8 cellular contexts compared by ENCODE assay signal in genomic region chr17:78356163-78356713, GRCh38. TPM values are rescaled to one million over a fixed set of nuclear protein-coding genes. Genes with fewer than 3 reads are reported as not detected.
DNase-seq lines count a peak whose midpoint lies in the region; ATAC-seq and TF ChIP-seq lines count a peak whose summit lies in the region.

No MANE protein-coding gene starts in this region.

- H3K9me3 ChIP-seq in CD4-positive, alpha-beta memory T cell (ENCODE audit: control insufficient read depth in 1 of 2, low read length in 2 of 2), result no peaks in the 10 kb centered on the region
- no peaks in the 10 kb centered on the region for H3K9me3 ChIP-seq in muscle layer of duodenum (ENCODE audit: control insufficient read depth in 1 of 2, low read length in 2 of 2)

- peaks cover 0 to 4% (median 0%) of the 10 kb centered on the region in 8 donors for H3K9me3 Mint-ChIP-seq in CD4-positive, alpha-beta memory T cell
- H3K9me3 Mint-ChIP-seq in stimulated activated naive B cell treated with anti-CD40 and anti-IgM and Interleukin-4, amounts not matched to agents 10 μg/mL and 1 μg/mL and 100 μg/mL, for 72 hours, result no peaks in the 10 kb centered on the region

- CTCF ChIA-PET in CD4-positive, alpha-beta memory T cell (lab: Charles Lee; ENCODE audit: partially characterized antibody), result interaction anchor here (0.5 to 8.5 kb wide), 4 partner anchors 13 to 70 kb away, joined by 3 to 134 read pairs (median 5); no protein-coding TSS in a partner anchor

- peaks cover 33 to 76% (median 55%) of the 10 kb centered on the region in 4 donors for H3K4me1 Mint-ChIP-seq in CD4-positive, alpha-beta memory T cell
- peaks cover 43 to 67% of the 10 kb centered on the region in 2 donors for H3K4me1 Mint-ChIP-seq in stimulated activated naive B cell treated with anti-CD40 and anti-IgM and Interleukin-4, amounts not matched to agents 10 μg/mL and 1 μg/mL and 100 μg/mL, for 72 hours

- peak overlapping the region; percentile 77 to 89 (median 87) for H3K4me3 Mint-ChIP-seq in CD4-positive, alpha-beta memory T cell
- peak overlapping the region; percentile 80 to 88 for H3K4me3 Mint-ChIP-seq in stimulated activated naive B cell treated with anti-CD40 and anti-IgM and Interleukin-4, amounts not matched to agents 10 μg/mL and 1 μg/mL and 100 μg/mL, for 72 hours

- H3K36me3 ChIP-seq in CD4-positive, alpha-beta memory T cell (ENCODE audit: insufficient read depth, low read length), result peaks cover 21% of the 10 kb centered on the region
- peaks cover 14 to 29% of the 10 kb centered on the region in 2 donors for H3K36me3 ChIP-seq in muscle layer of duodenum (ENCODE audit: control insufficient read depth in 1 of 2, insufficient read depth in 2 of 2, low read length in 2 of 2)

- no peak for TF ChIP-seq CTCF in WI38 (IDR thresholded peaks at IDR 0.05; ENCODE audit: low read depth, low read length)
- no peak for TF ChIP-seq CTCF in cardiac fibroblast (IDR thresholded peaks at IDR 0.05; ENCODE audit: low read depth, low read length)

- H3K27me3 Mint-ChIP-seq in CD4-positive, alpha-beta memory T cell, result no peaks in the 10 kb centered on the region
- H3K27me3 Mint-ChIP-seq in stimulated activated naive B cell treated with anti-CD40 and anti-IgM and Interleukin-4, amounts not matched to agents 10 μg/mL and 1 μg/mL and 100 μg/mL, for 72 hours, result no peaks in the 10 kb centered on the region

- peaks cover 19 to 30% of the 10 kb centered on the region in 2 donors for H3K36me3 Mint-ChIP-seq in CD4-positive, alpha-beta memory T cell
- H3K36me3 Mint-ChIP-seq in stimulated activated naive B cell treated with anti-CD40 and anti-IgM and Interleukin-4, amounts not matched to agents 10 μg/mL and 1 μg/mL and 100 μg/mL, for 72 hours, result peaks cover 35 to 46% of the 10 kb centered on the region in 2 donors

- H3K4me1 ChIP-seq in CD4-positive, alpha-beta memory T cell (ENCODE audit: insufficient read depth, low read length), result peaks cover 72% of the 10 kb centered on the region
- peaks cover 28 to 53% of the 10 kb centered on the region in 2 donors for H3K4me1 ChIP-seq in muscle layer of duodenum (ENCODE audit: control insufficient read depth in 1 of 2, insufficient read depth in 2 of 2, low read length in 2 of 2)

- H3K27ac Mint-ChIP-seq in CD4-positive, alpha-beta memory T cell, result peak overlapping the region; percentile 96 to 99 (median 99)
- H3K27ac Mint-ChIP-seq in stimulated activated naive B cell treated with anti-CD40 and anti-IgM and Interleukin-4, amounts not matched to agents 10 μg/mL and 1 μg/mL and 100 μg/mL, for 72 hours, result peak overlapping the region; percentile 95

- peak; percentile 45 for ATAC-seq in GM21381 (IDR thresholded peaks at IDR 0.05; ENCODE audit: unreplicated experiment)
- peak; percentile 68 for ATAC-seq in stimulated activated naive B cell treated with anti-CD40 and anti-IgM and Interleukin-4, amounts not matched to agents 10 μg/mL and 1 μg/mL and 100 μg/mL, for 72 hours (replicated peaks)

- no peaks in the 10 kb centered on the region for H3K27me3 ChIP-seq in CD4-positive, alpha-beta memory T cell (ENCODE audit: insufficient read depth, low read length)
- H3K27me3 ChIP-seq in muscle layer of duodenum (ENCODE audit: low read depth, low read length), result no peaks in the 10 kb centered on the region

- POLR2A ChIA-PET in CD4-positive, alpha-beta memory T cell (lab: Charles Lee; ENCODE audit: partially characterized antibody), result interaction anchor here (0.6 to 2.2 kb wide), 6 partner anchors 26 to 104 kb away, joined by 3 to 14 read pairs (median 6); no protein-coding TSS in a partner anchor

- H3K4me3 ChIP-seq in CD4-positive, alpha-beta memory T cell (ENCODE audit: low read length in 2 of 2), result peak overlapping the region; percentile 31 to 42
- peak overlapping the region; percentile 30; the same call in 1 of the 2 replicates for H3K4me3 ChIP-seq in WI38 (ENCODE audit: low read depth, low read length)
- H3K4me3 ChIP-seq in cardiac fibroblast (replicated peaks in 1 of 2; ENCODE audit: low read depth in 2 of 2, low read length in 2 of 2), result peak overlapping the region in 1 of 2 donors; percentile 90
- H3K4me3 ChIP-seq in muscle layer of duodenum (ENCODE audit: low read depth in 1 of 2, low read length in 2 of 2), result peak overlapping the region; percentile 23 to 52

- intact Hi-C loops in CD4-positive, alpha-beta memory T cell (cut with micrococcal nuclease), result loop anchor here (1.0 kb wide), 3 partner anchors 13 to 66 kb away; no protein-coding TSS in a partner anchor

- peak; percentile 89 to 99 (median 96) for DNase-seq in CD4-positive, alpha-beta memory T cell
- DNase-seq in HT-29 (ENCODE audit: low spot score) (peak; percentile 38), cardiac fibroblast (ENCODE audit: low read depth in 2 of 2) (peak; percentile 76 to 89), NCI-H146 treated with DMSO at 0.1 percent for 48 hours (lab: John Stamatoyannopoulos, UW; ENCODE audit: unreplicated experiment) (no peak)
- peak; percentile 94 for DNase-seq in stimulated activated naive B cell treated with anti-CD40 and anti-IgM and Interleukin-4, amounts not matched to agents 10 μg/mL and 1 μg/mL and 100 μg/mL, for 72 hours

- H3K27ac ChIP-seq in CD4-positive, alpha-beta memory T cell (ENCODE audit: low read depth, low read length), result peak overlapping the region; percentile 81
- peak overlapping the region; percentile 58 for H3K27ac ChIP-seq in muscle layer of duodenum (ENCODE audit: low read length)

RNA-seq across cellular contexts. Expression of gene SOCS3, which starts 3.6 kb away (rescaled TPM):
- total RNA-seq in CD4-positive, alpha-beta memory T cell, result 1 to 10 TPM; 7.5 to 8.4 TPM
- polyA plus RNA-seq in CD4-positive, alpha-beta memory T cell, result 100 to 1,000 TPM in 1 of 2 donors, 10 to 100 TPM in 1; 60.8 to 220 TPM
- total RNA-seq in HT-29 (2014; rRNA removed; shearing (Covaris generic)), result 0.18 and 0.79 TPM in 2 replicates

RNA-seq across cellular contexts. Expression of gene PGS1, which starts 22.2 kb away (rescaled TPM):
- total RNA-seq in CD4-positive, alpha-beta memory T cell, result 10 to 100 TPM; 84.4 to 84.8 TPM
- 10 to 100 TPM; 33.9 to 36.6 TPM for polyA plus RNA-seq in CD4-positive, alpha-beta memory T cell
- total RNA-seq in HT-29 (2014; rRNA removed; shearing (Covaris generic)), result 23.0 and 30.7 TPM in 2 replicates
